22 cellular contexts compared by ENCODE assay signal in genomic region chr15:70469182-70469581, GRCh38.
"Had no signal": no experiment of that assay in that cellular context is flagged by ENCODE, and none has a peak within 500 bp of the region (broad histone marks: within the 10 kb centered on the region; RNA-seq: fewer than 3 reads in every experiment).

No MANE protein-coding gene starts in this region.

- H3K27ac Mint-ChIP-seq: effector memory CD8-positive, alpha-beta T cell; immature natural killer cell; memory B cell; natural killer cell; stimulated activated memory B cell treated with anti-CD40 and anti-IgM and Interleukin-4, amounts not matched to agents 10 μg/mL and 1 μg/mL and 100 μg/mL, for 72 hours had no signal

- H2AFZ ChIP-seq: parathyroid adenoma had no signal

- H3K9ac ChIP-seq: parathyroid adenoma had no signal

- H3K4me1 ChIP-seq: parathyroid adenoma, prostate gland, testis had no signal

- H3K9me3 ChIP-seq: prostate gland, right atrium auricular region, sigmoid colon, testis, tibial nerve, upper lobe of right lung, uterus had no signal

- H3K4me3 Mint-ChIP-seq: effector memory CD8-positive, alpha-beta T cell; immature natural killer cell; memory B cell; natural killer cell; stimulated activated memory B cell treated with anti-CD40 and anti-IgM and Interleukin-4, amounts not matched to agents 10 μg/mL and 1 μg/mL and 100 μg/mL, for 72 hours had no signal

- H3K79me2 ChIP-seq: parathyroid adenoma had no signal

- H3K36me3 Mint-ChIP-seq: immature natural killer cell; memory B cell; natural killer cell; stimulated activated memory B cell treated with anti-CD40 and anti-IgM and Interleukin-4, amounts not matched to agents 10 μg/mL and 1 μg/mL and 100 μg/mL, for 72 hours had no signal

- H3K9me3 Mint-ChIP-seq: effector memory CD8-positive, alpha-beta T cell; immature natural killer cell; memory B cell; natural killer cell; stimulated activated memory B cell treated with anti-CD40 and anti-IgM and Interleukin-4, amounts not matched to agents 10 μg/mL and 1 μg/mL and 100 μg/mL, for 72 hours had no signal

- H3K27ac ChIP-seq: parathyroid adenoma, prostate gland, right atrium auricular region, sigmoid colon, testis, tibial nerve, upper lobe of right lung, uterus had no signal

- DNase-seq: cortex of kidney; effector memory CD8-positive, alpha-beta T cell; hypothalamus; immature natural killer cell; islet precursor cell; kidney glomerular epithelial cell; left colon; natural killer cell; sigmoid colon; stimulated activated CD4-positive, alpha-beta T cell treated with anti-CD3 and anti-CD28 coated beads, Interleukin-4, amount 100 ng/mL, for 4 hours; stimulated activated naive CD8-positive, alpha-beta T cell treated with anti-CD3 and anti-CD28 coated beads, Interleukin-15, Interleukin-2, amounts not matched to agents 100 U/mL and 50 U/mL, for 24 hours; substantia nigra; testis; upper lobe of right lung; uterus had no signal

- H3K27me3 ChIP-seq: right atrium auricular region, sigmoid colon, testis, tibial nerve, upper lobe of right lung, uterus had no signal

- H3K4me3 ChIP-seq: lung, prostate gland, right atrium auricular region, sigmoid colon, testis, tibial nerve, upper lobe of right lung, uterus had no signal

- H3K27me3 Mint-ChIP-seq: stimulated activated memory B cell treated with anti-CD40 and anti-IgM and Interleukin-4, amounts not matched to agents 10 μg/mL and 1 μg/mL and 100 μg/mL, for 72 hours had no signal

- H3K36me3 ChIP-seq: prostate gland, right atrium auricular region, sigmoid colon, tibial nerve, upper lobe of right lung, uterus had no signal
